ENCODE assay signal across 22 cellular contexts in genomic region chr11:108817971-108818370, GRCh38.
DNase-seq lines count a peak whose midpoint lies in the region; ATAC-seq, FAIRE-seq and TF ChIP-seq lines count a peak whose summit lies in the region.
"Had no signal": no experiment of that assay in that cellular context is flagged by ENCODE, and none has a peak within 500 bp of the region (broad histone marks: within the 10 kb centered on the region; RNA-seq: fewer than 3 reads in every experiment).

No MANE protein-coding gene starts in this region.

- DNase-seq in HL-60 (ENCODE audit: low read depth in 1 of 2, low spot score in 1 of 2), result no peak
- DNase-seq in epithelial cell of proximal tubule (ENCODE audit: low read depth), result peak; percentile 69
- DNase-seq in left lobe of liver (ENCODE audit: low spot score), result no peak
- DNase-seq in pancreas, result peak in 2 of 6 donors; percentile 16 to 22
- no peak for DNase-seq in glomerular visceral epithelial cell (ENCODE audit: extremely low spot score)
- no peak for DNase-seq in NCI-H69 (lab: John Stamatoyannopoulos, UW)
- DNase-seq: CD4-positive, CD25-positive, alpha-beta regulatory T cell; DMS153; DND-41; HCEC 1CT; NCI-H1092; NCI-H1436 treated with DMSO at 0.1 percent for 48 hours; NCI-H187 treated with DMSO at 0.1 percent for 48 hours; NCI-H2107; NCI-H446 treated with DMSO at 0.1 percent for 48 hours; NCI-H526 treated with DMSO at 0.1 percent for 48 hours; Right ventricle myocardium superior; RPMI8226 had no signal

- no peaks in the 10 kb centered on the region for H3K36me3 ChIP-seq in pancreas
- H3K36me3 ChIP-seq: BLaER1 had no signal

- peak; percentile 83 for ATAC-seq in left lobe of liver
- peak; percentile 88 to 96 (median 94) for ATAC-seq in pancreas
- ATAC-seq in HG03432 (IDR thresholded peaks at IDR 0.05; ENCODE audit: unreplicated experiment), result no peak

- H3K27ac ChIP-seq in HL-60 (replicated peaks) (peak overlapping the region; percentile 30; the same call in 1 of the 2 replicates), pancreas (no peak overlapping the region)
- H3K27ac ChIP-seq: BLaER1 had no signal

- H3K4me1 ChIP-seq in pancreas, result peaks cover 10 to 13% (median 11%) of the 10 kb centered on the region in 3 donors
- H3K4me1 ChIP-seq: BLaER1 had no signal

- H3K27me3 ChIP-seq in HL-60 (ENCODE audit: insufficient read depth, poor library complexity, severe bottlenecking), result no peaks in the 10 kb centered on the region
- no peaks in the 10 kb centered on the region for H3K27me3 ChIP-seq in pancreas
- H3K27me3 ChIP-seq: BLaER1 had no signal

- intact Hi-C loops in pancreas (cut with DNase I), result no loop called here

- WGBS in pancreas, 2 donors, result 14 to 18% methylated on average over 5 of the region's 5 CpGs

- FAIRE-seq in pancreas (lab: Jason Lieb, UNC), result no peak
- FAIRE-seq: GM19239, H1 had no signal

- H3K4me3 ChIP-seq in HL-60 (replicated peaks; ENCODE audit: insufficient read depth, low read length), result no peak overlapping the region
- no peak overlapping the region for H3K4me3 ChIP-seq in epithelial cell of proximal tubule (ENCODE audit: low read depth, low read length)
- H3K4me3 ChIP-seq in pancreas, result no peak overlapping the region
- H3K4me3 ChIP-seq: BLaER1 had no signal

- TF ChIP-seq CTCF in HL-60 (IDR thresholded peaks at IDR 0.05; ENCODE audit: insufficient read depth, low read length), result no peak
- TF ChIP-seq CTCF in epithelial cell of proximal tubule (conservative IDR thresholded peaks at IDR 0.05; ENCODE audit: low read depth, low read length), result no peak
- TF ChIP-seq CTCF in pancreas (IDR thresholded peaks at IDR 0.05), result no peak

- no peaks in the 10 kb centered on the region for H3K9me3 ChIP-seq in pancreas
- H3K9me3 ChIP-seq: BLaER1 had no signal
